ENCODE assay signal across 17 cellular contexts in genomic region chr17:54172096-54172495, GRCh38.
"Had no signal": no experiment of that assay in that cellular context is flagged by ENCODE, and none has a peak within 500 bp of the region (broad histone marks: within the 10 kb centered on the region; RNA-seq: fewer than 3 reads in every experiment).

No MANE protein-coding gene starts in this region.

- H3K9me3 ChIP-seq: thoracic aorta, upper lobe of left lung had no signal

- H3K4me1 ChIP-seq: spleen, upper lobe of left lung had no signal

- DNase-seq: activated CD4-positive, alpha-beta memory T cell treated with anti-CD3 and anti-CD28 coated beads, Interleukin-2, amount 10 ng/mL, durations not matched to agents 7 days and 5 days; activated CD4-positive, alpha-beta T cell treated with anti-CD3 and anti-CD28 coated beads, Interleukin-2, amount 10 ng/mL, durations not matched to agents 24 days and 14 days; activated effector memory CD4-positive, alpha-beta T cell treated with anti-CD3 and anti-CD28 coated beads, Interleukin-2, amount 50 U/mL, for 16 hours; activated naive CD4-positive, alpha-beta T cell treated with anti-CD3 and anti-CD28 coated beads, Interleukin-2, amount 10 ng/mL, durations not matched to agents 7 days and 5 days; activated T-cell treated with anti-CD3 and anti-CD28 coated beads for 4 hours; effector memory CD4-positive, alpha-beta T cell; spleen; stimulated activated CD4-positive, alpha-beta T cell treated with anti-CD3 and anti-CD28 coated beads, Interleukin-4, amount 100 ng/mL, for 1 hour; stimulated activated naive CD4-positive, alpha-beta T cell; T1000; upper lobe of left lung had no signal

- H3K27me3 Mint-ChIP-seq: activated CD4-positive, alpha-beta memory T cell treated with anti-CD3 and anti-CD28 coated beads, Interleukin-2, amount 10 ng/mL, durations not matched to agents 7 days and 5 days; activated CD4-positive, alpha-beta T cell treated with anti-CD3 and anti-CD28 coated beads, Interleukin-2, amount 10 ng/mL, durations not matched to agents 24 days and 14 days; activated naive CD4-positive, alpha-beta T cell treated with anti-CD3 and anti-CD28 coated beads, Interleukin-2, amount 10 ng/mL, durations not matched to agents 7 days and 5 days had no signal

- H3K36me3 ChIP-seq: cardiac muscle cell, spleen, thoracic aorta, upper lobe of left lung had no signal

- H3K4me3 ChIP-seq: cardiac muscle cell, spleen, thoracic aorta, upper lobe of left lung had no signal

- H3K27ac Mint-ChIP-seq: activated CD4-positive, alpha-beta memory T cell treated with anti-CD3 and anti-CD28 coated beads, Interleukin-2, amount 10 ng/mL, durations not matched to agents 7 days and 5 days; activated CD4-positive, alpha-beta T cell treated with anti-CD3 and anti-CD28 coated beads, Interleukin-2, amount 10 ng/mL, durations not matched to agents 24 days and 14 days; activated naive CD4-positive, alpha-beta T cell treated with anti-CD3 and anti-CD28 coated beads, Interleukin-2, amount 10 ng/mL, durations not matched to agents 7 days and 5 days; nephron; T-helper 1 cell treated with Interleukin-12 subunit alpha and Interleukin-12 subunit beta and Interleukin-4 antibody, amounts not matched to agents 30 μg/mL and 1 μg/mL, for 36 hours had no signal

- H3K36me3 Mint-ChIP-seq: activated naive CD4-positive, alpha-beta T cell treated with anti-CD3 and anti-CD28 coated beads, Interleukin-2, amount 10 ng/mL, durations not matched to agents 7 days and 5 days had no signal

- H3K27ac ChIP-seq: cardiac muscle cell, foreskin keratinocyte, spleen, thoracic aorta, upper lobe of left lung had no signal

- H3K9me3 Mint-ChIP-seq: activated CD4-positive, alpha-beta T cell treated with anti-CD3 and anti-CD28 coated beads, Interleukin-2, amount 10 ng/mL, durations not matched to agents 24 days and 14 days; nephron; T-helper 1 cell treated with Interleukin-12 subunit alpha and Interleukin-12 subunit beta and Interleukin-4 antibody, amounts not matched to agents 30 μg/mL and 1 μg/mL, for 36 hours had no signal

- H3K4me1 Mint-ChIP-seq: activated CD4-positive, alpha-beta memory T cell treated with anti-CD3 and anti-CD28 coated beads, Interleukin-2, amount 10 ng/mL, durations not matched to agents 7 days and 5 days; activated CD4-positive, alpha-beta T cell treated with anti-CD3 and anti-CD28 coated beads, Interleukin-2, amount 10 ng/mL, durations not matched to agents 24 days and 14 days; activated naive CD4-positive, alpha-beta T cell treated with anti-CD3 and anti-CD28 coated beads, Interleukin-2, amount 10 ng/mL, durations not matched to agents 7 days and 5 days; nephron had no signal

- H3K4me3 Mint-ChIP-seq: activated CD4-positive, alpha-beta memory T cell treated with anti-CD3 and anti-CD28 coated beads, Interleukin-2, amount 10 ng/mL, durations not matched to agents 7 days and 5 days; activated CD4-positive, alpha-beta T cell treated with anti-CD3 and anti-CD28 coated beads, Interleukin-2, amount 10 ng/mL, durations not matched to agents 24 days and 14 days; activated naive CD4-positive, alpha-beta T cell treated with anti-CD3 and anti-CD28 coated beads, Interleukin-2, amount 10 ng/mL, durations not matched to agents 7 days and 5 days; nephron; T-helper 1 cell treated with Interleukin-12 subunit alpha and Interleukin-12 subunit beta and Interleukin-4 antibody, amounts not matched to agents 30 μg/mL and 1 μg/mL, for 36 hours had no signal

- H3K27me3 ChIP-seq: cardiac muscle cell, foreskin keratinocyte, spleen, upper lobe of left lung had no signal

- ATAC-seq: activated CD4-positive, CD25-positive, alpha-beta regulatory T cell treated with anti-CD3 and anti-CD28 coated beads, Interleukin-2, amount 50 U/mL, for 24 hours had no signal
